ENCODE assay signal across 8 cellular contexts in genomic region chr6:159982726-159983506, GRCh38. TPM values are rescaled to one million over a fixed set of nuclear protein-coding genes. Genes with fewer than 3 reads are reported as not detected.
DNase-seq lines count a peak whose midpoint lies in the region; ATAC-seq and TF ChIP-seq lines count a peak whose summit lies in the region.

No MANE protein-coding gene starts in this region.

- no peaks in the 10 kb centered on the region for H3K27me3 ChIP-seq in Panc1 (ENCODE audit: control insufficient read depth, insufficient read depth, low read length)
- no peaks in the 10 kb centered on the region for H3K27me3 ChIP-seq in upper lobe of left lung
- no peaks in the 10 kb centered on the region for H3K27me3 ChIP-seq in tibial artery
- no peaks in the 10 kb centered on the region for H3K27me3 ChIP-seq in suprapubic skin

- H3K4me3 ChIP-seq in Panc1 (ENCODE audit: low read depth in 2 of 2, low read length in 2 of 2) (no peak overlapping the region), upper lobe of left lung (no peak overlapping the region), tibial artery (no peak overlapping the region), suprapubic skin (no peak overlapping the region)

- TF ChIP-seq EP300 in upper lobe of left lung (IDR thresholded peaks at IDR 0.05) (no peak), suprapubic skin (IDR thresholded peaks at IDR 0.05) (no peak)

- WGBS in upper lobe of left lung, 2 donors: 36 to 63% methylated on average over 6 of the region's 6 CpGs
- WGBS in suprapubic skin: 65% methylated on average over 6 of the region's 6 CpGs

- H3K9me3 ChIP-seq in Panc1 (ENCODE audit: control insufficient read depth, insufficient read depth, low read depth, low read length) (no peaks in the 10 kb centered on the region), upper lobe of left lung (no peaks in the 10 kb centered on the region), tibial artery (no peaks in the 10 kb centered on the region), suprapubic skin (no peaks in the 10 kb centered on the region)

- H3K4me3 Mint-ChIP-seq in activated naive CD4-positive, alpha-beta T cell treated with anti-CD3 and anti-CD28 coated beads, Interleukin-2, amount 10 ng/mL, durations not matched to agents 7 days and 5 days: peak overlapping the region; percentile 9

- H3K36me3 ChIP-seq in Panc1 (ENCODE audit: control insufficient read depth, insufficient read depth, low read length) (no peaks in the 10 kb centered on the region), upper lobe of left lung (no peaks in the 10 kb centered on the region), tibial artery (no peaks in the 10 kb centered on the region), suprapubic skin (no peaks in the 10 kb centered on the region)

- TF ChIP-seq CTCF in Panc1 (IDR thresholded peaks at IDR 0.05) (no peak), upper lobe of left lung (IDR thresholded peaks at IDR 0.05) (no peak), tibial artery (IDR thresholded peaks at IDR 0.05) (no peak), suprapubic skin (IDR thresholded peaks at IDR 0.05) (no peak)

- H3K36me3 Mint-ChIP-seq in activated naive CD4-positive, alpha-beta T cell treated with anti-CD3 and anti-CD28 coated beads, Interleukin-2, amount 10 ng/mL, durations not matched to agents 7 days and 5 days: peaks cover 11% of the 10 kb centered on the region

- in situ Hi-C loops in Panc1 (cut with HindIII; ENCODE audit: low pct_unique_long_range_greater_than_20kb, low sequenced_read_pairs): no loop called here

- H3K27ac ChIP-seq in Panc1 (ENCODE audit: low read length) (peak overlapping the region; percentile 78), upper lobe of left lung (peak overlapping the region; percentile 76 to 85 (median 79)), tibial artery (no peak overlapping the region), suprapubic skin (no peak overlapping the region)

- no peaks in the 10 kb centered on the region for H3K9me3 Mint-ChIP-seq in activated naive CD4-positive, alpha-beta T cell treated with anti-CD3 and anti-CD28 coated beads, Interleukin-2, amount 10 ng/mL, durations not matched to agents 7 days and 5 days

- no peaks in the 10 kb centered on the region for H3K27me3 Mint-ChIP-seq in activated naive CD4-positive, alpha-beta T cell treated with anti-CD3 and anti-CD28 coated beads, Interleukin-2, amount 10 ng/mL, durations not matched to agents 7 days and 5 days

- CTCF ChIA-PET in activated naive CD4-positive, alpha-beta T cell treated with anti-CD3 and anti-CD28 coated beads, Interleukin-2, amount 10 ng/mL, durations not matched to agents 7 days and 5 days (lab: Charles Lee): interaction anchor here (2.6 kb wide), 1 partner anchor 120 kb away, joined by 7 read pairs; no protein-coding TSS in a partner anchor
- CTCF ChIA-PET in Panc1 (lab: Charles Lee): no interaction called here

- POLR2A ChIA-PET in Panc1 (lab: Charles Lee): interaction anchor here (0.5 to 0.7 kb wide), 2 partner anchors 154 to 1028 kb away, joined by 3 to 5 read pairs; no protein-coding TSS in a partner anchor

- H3K4me1 ChIP-seq in Panc1 (ENCODE audit: control insufficient read depth, insufficient read depth, low read length) (peaks cover 69% of the 10 kb centered on the region), upper lobe of left lung (peaks cover 79 to 92% (median 84%) of the 10 kb centered on the region in 4 donors), tibial artery (peaks cover 0 to 88% (median 43%) of the 10 kb centered on the region in 4 donors), suprapubic skin (peaks cover 81% of the 10 kb centered on the region)

- intact Hi-C loops in Panc1 (cut with micrococcal nuclease; ENCODE audit: unreplicated experiment) (no loop called here), tibial artery (cut with DNase I; ENCODE audit: low total_unique reads) (no loop called here)

- H3K4me1 Mint-ChIP-seq in activated naive CD4-positive, alpha-beta T cell treated with anti-CD3 and anti-CD28 coated beads, Interleukin-2, amount 10 ng/mL, durations not matched to agents 7 days and 5 days: peaks cover 73% of the 10 kb centered on the region

- ATAC-seq in Panc1 (no peak), upper lobe of left lung (ENCODE audit: low FRiP score in 2 of 2) (peak in 1 of 2 donors; percentile 2)

- H3K27ac Mint-ChIP-seq in activated naive CD4-positive, alpha-beta T cell treated with anti-CD3 and anti-CD28 coated beads, Interleukin-2, amount 10 ng/mL, durations not matched to agents 7 days and 5 days: peak overlapping the region; percentile 92

- BruUV-seq in Panc1 (replicated peaks; lab: Mats Ljungman, UMichigan): no TSS peak

- peak; percentile 35 for DNase-seq in activated naive CD4-positive, alpha-beta T cell treated with anti-CD3 and anti-CD28 coated beads, Interleukin-2, amount 10 ng/mL, durations not matched to agents 7 days and 5 days
- DNase-seq in activated naive CD4-positive, alpha-beta T cell (lab: John Stamatoyannopoulos, UW): no peak
- DNase-seq in Panc1 (ENCODE audit: low read depth, low spot score) (no peak), fibroblast of peridontal ligament (ENCODE audit: extremely low read depth) (peak; percentile 30), upper lobe of left lung (no peak), tibial artery (no peak), NCI-H524 treated with DMSO at 0.1 percent for 48 hours (lab: John Stamatoyannopoulos, UW) (no peak), suprapubic skin (ENCODE audit: low spot score in 2 of 2) (no peak)

- TF ChIP-seq POLR2A in upper lobe of left lung (IDR thresholded peaks at IDR 0.05): no peak
- TF ChIP-seq POLR2A in suprapubic skin (IDR thresholded peaks at IDR 0.05): no peak

RNA-seq across cellular contexts. Expression of gene IGF2R, which starts 14.0 kb away (rescaled TPM):
- total RNA-seq in Panc1 (2021; ENCODE audit: unreplicated experiment) (163 TPM), upper lobe of left lung (100 to 1,000 TPM; 103 to 150 (median 128) TPM), suprapubic skin (100 to 1,000 TPM in 1 of 4 donors, 10 to 100 TPM in 3; 58.2 to 137 (median 90.6) TPM)
- polyA plus RNA-seq in Panc1 (2012; ENCODE audit: insufficient read length): 140 TPM

Comparison
In these comparisons a context has a peak if more than half of its experiments do, and no peak if none do; other contexts are left out.
1. DNase-seq: peak in activated naive CD4-positive, alpha-beta T cell treated with anti-CD3 and anti-CD28 coated beads, Interleukin-2, amount 10 ng/mL, durations not matched to agents 7 days and 5 days (single experiment) and fibroblast of peridontal ligament (single experiment); none in activated naive CD4-positive, alpha-beta T cell (0 of 4), Panc1 (single experiment), upper lobe of left lung (0 of 2), tibial artery (0 of 2), NCI-H524 treated with DMSO at 0.1 percent for 48 hours (single experiment) and suprapubic skin (0 of 2).
2. H3K27ac ChIP-seq: peak in Panc1 (single experiment) and upper lobe of left lung (4 of 4); none in tibial artery (0 of 2) and suprapubic skin (single experiment).